ENCODE assay signal across 13 cellular contexts in the genomic region with DNA sequence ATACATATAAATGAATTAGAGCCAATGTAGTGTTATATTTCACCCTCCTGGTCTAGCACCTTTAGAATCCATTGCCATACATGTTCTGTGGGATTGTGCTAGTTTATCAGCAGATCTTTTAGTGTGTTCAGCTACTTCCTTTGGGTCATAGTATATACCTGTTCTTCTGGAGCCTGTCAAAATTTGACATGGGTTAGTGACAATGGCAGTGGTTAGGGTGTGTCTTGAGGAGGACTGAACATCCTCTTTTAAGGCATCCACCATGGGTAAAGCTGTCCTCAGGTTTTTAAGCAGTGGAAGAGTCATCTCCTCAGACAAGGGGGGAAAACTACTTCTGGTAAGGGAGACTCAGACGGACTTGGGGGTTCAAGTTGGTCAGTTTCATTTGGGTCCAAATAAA.
"Had no signal": no experiment of that assay in that cellular context is flagged by ENCODE, and none has a peak within 500 bp of the region (broad histone marks: within the 10 kb centered on the region; RNA-seq: fewer than 3 reads in every experiment).

No MANE protein-coding gene starts in this region.

- H3K4me3 Mint-ChIP-seq: activated CD4-positive, alpha-beta T cell treated with anti-CD3 and anti-CD28 coated beads, Interleukin-2, amount 10 ng/mL, durations not matched to agents 24 days and 14 days; activated T-cell treated with anti-CD3 and anti-CD28 coated beads, Interleukin-2, amount 50 U/mL, for 4 hours; nephron progenitor cell; WTC11 had no signal

- H3K4me1 Mint-ChIP-seq: nephron progenitor cell, WTC11 had no signal

- H3K36me3 ChIP-seq: breast epithelium had no signal

- ATAC-seq: activated T-cell treated with anti-CD3 and anti-CD28 coated beads, Interleukin-2, amount 50 U/mL, for 4 hours; sciatic nerve; SK-N-SH treated with all-trans-retinoic acid at 6 μM for 48 hours; WTC11 had no signal

- H3K27ac ChIP-seq: ascending aorta, breast epithelium, epithelial cell of prostate, tibial artery had no signal

- H3K27me3 Mint-ChIP-seq: activated CD4-positive, alpha-beta T cell treated with anti-CD3 and anti-CD28 coated beads, Interleukin-2, amount 10 ng/mL, durations not matched to agents 24 days and 14 days had no signal

- H3K4me3 ChIP-seq: ascending aorta, breast epithelium, tibial artery had no signal

- H3K27me3 ChIP-seq: ascending aorta, breast epithelium, tibial artery had no signal

- DNase-seq: activated T-cell treated with anti-CD3 and anti-CD28 coated beads, Interleukin-2, amount 50 U/mL, for 4 hours; dermis blood vessel endothelial cell; head of caudate nucleus; nephron progenitor cell; T-helper 1 cell; tibial artery had no signal

- H3K9me3 ChIP-seq: ascending aorta, breast epithelium, tibial artery had no signal

- H3K4me1 ChIP-seq: ascending aorta had no signal

- H3K9me3 Mint-ChIP-seq: activated CD4-positive, alpha-beta T cell treated with anti-CD3 and anti-CD28 coated beads, Interleukin-2, amount 10 ng/mL, durations not matched to agents 24 days and 14 days; activated T-cell treated with anti-CD3 and anti-CD28 coated beads, Interleukin-2, amount 50 U/mL, for 4 hours; WTC11 had no signal

- H3K27ac Mint-ChIP-seq: activated CD4-positive, alpha-beta T cell treated with anti-CD3 and anti-CD28 coated beads, Interleukin-2, amount 10 ng/mL, durations not matched to agents 24 days and 14 days; nephron progenitor cell; WTC11 had no signal
